Comparison of ENCODE assay signal across 1 cellular context in genomic region chr19:45265375-45265774, GRCh38.
TF ChIP-seq lines count a peak whose summit lies in the region.

No MANE protein-coding gene starts in this region.

TF ChIP-seq in K562, 482 proteins besides CTCF, POLR2A, EP300 and RAD21:
- TF ChIP-seq TSHZ1 (CRISPR knock-in tag; IDR thresholded peaks at IDR 0.05) (no peak), RBFOX2 (IDR thresholded peaks at IDR 0.05; ENCODE audit: low read depth, low read length) (peak; percentile 14; the same call in 1 of the 2 replicates), ZEB2 (IDR thresholded peaks at IDR 0.05) (peak; percentile 85; the same call in 1 of the 2 replicates)
TF ChIP-seq in K562: peak in this region for 2.
